ENCODE assay signal across 32 cellular contexts in the genomic region with DNA sequence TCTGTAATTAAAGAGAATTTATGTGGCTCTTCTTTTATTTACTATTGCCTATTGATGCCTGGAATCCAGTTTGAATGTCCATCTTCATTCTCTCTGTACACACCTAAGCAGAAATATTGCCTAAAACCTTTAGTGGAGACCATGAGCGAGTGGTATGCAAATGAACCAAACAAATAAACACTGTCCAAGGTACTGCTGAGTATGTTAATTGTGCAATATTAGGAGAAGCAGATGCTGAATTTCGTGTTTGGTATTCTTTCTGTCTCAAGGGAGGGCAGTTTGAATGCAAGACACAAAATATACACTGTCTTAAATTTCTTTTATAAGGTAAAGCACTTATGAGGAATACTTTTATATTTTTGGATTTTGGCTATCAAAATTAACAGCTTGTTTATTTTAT.
DNase-seq lines count a peak whose midpoint lies in the region; ATAC-seq and TF ChIP-seq lines count a peak whose summit lies in the region.
"Had no signal": no experiment of that assay in that cellular context is flagged by ENCODE, and none has a peak within 500 bp of the region (broad histone marks: within the 10 kb centered on the region; RNA-seq: fewer than 3 reads in every experiment).

No MANE protein-coding gene starts in this region.

- CTCF ChIA-PET in HEK293 (lab: Yijun Ruan, JAX): no interaction called here

- ATAC-seq in HG02678 (IDR thresholded peaks at IDR 0.05; ENCODE audit: unreplicated experiment): no peak
- ATAC-seq in GM21737 (IDR thresholded peaks at IDR 0.05; ENCODE audit: unreplicated experiment): no peak
- ATAC-seq: left lobe of liver, Panc1 had no signal

- POLR2A ChIA-PET in HEK293 (lab: Yijun Ruan, JAX): no interaction called here

- TF ChIP-seq CTCF in HEK293 (tag by site-specific recombination; IDR thresholded peaks at IDR 0.05) (no peak), cardiac fibroblast (IDR thresholded peaks at IDR 0.05; ENCODE audit: low read depth, low read length) (no peak)

- H3K4me3 ChIP-seq in HEK293 (ENCODE audit: low read depth, low read length) (no peak overlapping the region), cardiac fibroblast (replicated peaks in 1 of 2; ENCODE audit: low read depth in 2 of 2, low read length in 2 of 2) (no peak overlapping the region)
- H3K4me3 ChIP-seq: esophagus muscularis mucosa, prostate gland had no signal

- H3K27ac ChIP-seq in HEK293 (ENCODE audit: extremely low read depth, low read depth, low read length): no peak overlapping the region
- H3K27ac ChIP-seq: 22Rv1, esophagus muscularis mucosa, prostate gland had no signal

- H3K36me3 ChIP-seq in HEK293 (ENCODE audit: control insufficient read depth in 2 of 2, insufficient read depth in 1 of 2, low read length in 2 of 2): no peaks in the 10 kb centered on the region
- H3K36me3 ChIP-seq: esophagus muscularis mucosa, prostate gland had no signal

- H3K9me3 ChIP-seq in HEK293 (ENCODE audit: control insufficient read depth, insufficient read depth, low read depth, low read length): no peaks in the 10 kb centered on the region
- H3K9me3 ChIP-seq: esophagus muscularis mucosa, prostate gland had no signal

- DNase-seq in NCI-H2171 treated with DMSO at 0.1 percent for 48 hours (lab: John Stamatoyannopoulos, UW) (peak; percentile 2), NCI-H2171 (lab: John Stamatoyannopoulos, UW) (no peak), cardiac fibroblast (ENCODE audit: low read depth in 2 of 2) (peak; percentile 24 to 45), renal cortical epithelial cell (ENCODE audit: low read depth) (peak; percentile 22)
- DNase-seq in activated CD4-positive, alpha-beta T cell treated with anti-CD3 and anti-CD28 coated beads, Interleukin-2, amount 50 U/mL, for 1 hour: no peak
- DNase-seq: activated B cell treated with CpG ODN at 0.5 μM for 24 hours; activated CD4-positive, alpha-beta T cell treated with anti-CD3 and anti-CD28 coated beads, Interleukin-2, amount 50 U/mL, for 48 hours; activated CD8-positive, alpha-beta memory T cell treated with anti-CD3 and anti-CD28 coated beads, Interleukin-2, amount 50 U/mL, for 4 hours; activated naive CD4-positive, alpha-beta T cell treated with anti-CD3 and anti-CD28 coated beads, Interleukin-2, amount 10 ng/mL, durations not matched to agents 7 days and 5 days; anterior cingulate cortex; CD4-positive, alpha-beta memory T cell; cortex of kidney; DMS 273 treated with DMSO at 0.1 percent for 48 hours; endodermal cell; H7; hippocampal formation; immature natural killer cell; KBM-7; mesendoderm; naive B cell; NCI-H1436 treated with DMSO at 0.1 percent for 48 hours; NCI-H524 treated with DMSO at 0.1 percent for 48 hours; NK-92 treated with Interleukin-12 subunit alpha and Interleukin-12 subunit beta, amount 100 ng/mL, for 24 hours; stimulated activated naive CD4-positive, alpha-beta T cell had no signal

- H3K4me1 ChIP-seq in HEK293 (ENCODE audit: control insufficient read depth, insufficient read depth, low read length): no peaks in the 10 kb centered on the region
- H3K4me1 ChIP-seq: prostate gland had no signal

TF ChIP-seq in HEK293, 187 proteins besides CTCF, POLR2A, EP300 and RAD21:
- TF ChIP-seq ZNF423 (tag by site-specific recombination; IDR thresholded peaks at IDR 0.05) (no peak), ZBTB7A (tag by site-specific recombination; IDR thresholded peaks at IDR 0.05; ENCODE audit: low read depth) (no peak), ZXDB (tag by site-specific recombination; IDR thresholded peaks at IDR 0.05) (no peak), ZNF138 (tag by site-specific recombination; IDR thresholded peaks at IDR 0.05; ENCODE audit: borderline replicate concordance) (no peak), ELK4 (IDR thresholded peaks at IDR 0.05; ENCODE audit: borderline replicate concordance, low read depth, low read length) (no peak)
- TF ChIP-seq, protein P1, sequence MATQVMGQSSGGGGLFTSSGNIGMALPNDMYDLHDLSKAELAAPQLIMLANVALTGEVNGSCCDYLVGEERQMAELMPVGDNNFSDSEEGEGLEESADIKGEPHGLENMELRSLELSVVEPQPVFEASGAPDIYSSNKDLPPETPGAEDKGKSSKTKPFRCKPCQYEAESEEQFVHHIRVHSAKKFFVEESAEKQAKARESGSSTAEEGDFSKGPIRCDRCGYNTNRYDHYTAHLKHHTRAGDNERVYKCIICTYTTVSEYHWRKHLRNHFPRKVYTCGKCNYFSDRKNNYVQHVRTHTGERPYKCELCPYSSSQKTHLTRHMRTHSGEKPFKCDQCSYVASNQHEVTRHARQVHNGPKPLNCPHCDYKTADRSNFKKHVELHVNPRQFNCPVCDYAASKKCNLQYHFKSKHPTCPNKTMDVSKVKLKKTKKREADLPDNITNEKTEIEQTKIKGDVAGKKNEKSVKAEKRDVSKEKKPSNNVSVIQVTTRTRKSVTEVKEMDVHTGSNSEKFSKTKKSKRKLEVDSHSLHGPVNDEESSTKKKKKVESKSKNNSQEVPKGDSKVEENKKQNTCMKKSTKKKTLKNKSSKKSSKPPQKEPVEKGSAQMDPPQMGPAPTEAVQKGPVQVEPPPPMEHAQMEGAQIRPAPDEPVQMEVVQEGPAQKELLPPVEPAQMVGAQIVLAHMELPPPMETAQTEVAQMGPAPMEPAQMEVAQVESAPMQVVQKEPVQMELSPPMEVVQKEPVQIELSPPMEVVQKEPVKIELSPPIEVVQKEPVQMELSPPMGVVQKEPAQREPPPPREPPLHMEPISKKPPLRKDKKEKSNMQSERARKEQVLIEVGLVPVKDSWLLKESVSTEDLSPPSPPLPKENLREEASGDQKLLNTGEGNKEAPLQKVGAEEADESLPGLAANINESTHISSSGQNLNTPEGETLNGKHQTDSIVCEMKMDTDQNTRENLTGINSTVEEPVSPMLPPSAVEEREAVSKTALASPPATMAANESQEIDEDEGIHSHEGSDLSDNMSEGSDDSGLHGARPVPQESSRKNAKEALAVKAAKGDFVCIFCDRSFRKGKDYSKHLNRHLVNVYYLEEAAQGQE (tag by site-specific recombination; IDR thresholded peaks at IDR 0.05): peak; percentile 73
TF ChIP-seq in HEK293: peak in this region for 1.

Comparison
In these comparisons a context has a peak if more than half of its experiments do, and no peak if none do; other contexts are left out.
1. DNase-seq: peak in NCI-H2171 treated with DMSO at 0.1 percent for 48 hours (single experiment), cardiac fibroblast (2 of 2) and renal cortical epithelial cell (single experiment); none in NCI-H2171 (single experiment) and activated CD4-positive, alpha-beta T cell treated with anti-CD3 and anti-CD28 coated beads, Interleukin-2, amount 50 U/mL, for 1 hour (single experiment).